In the genomic region with DNA sequence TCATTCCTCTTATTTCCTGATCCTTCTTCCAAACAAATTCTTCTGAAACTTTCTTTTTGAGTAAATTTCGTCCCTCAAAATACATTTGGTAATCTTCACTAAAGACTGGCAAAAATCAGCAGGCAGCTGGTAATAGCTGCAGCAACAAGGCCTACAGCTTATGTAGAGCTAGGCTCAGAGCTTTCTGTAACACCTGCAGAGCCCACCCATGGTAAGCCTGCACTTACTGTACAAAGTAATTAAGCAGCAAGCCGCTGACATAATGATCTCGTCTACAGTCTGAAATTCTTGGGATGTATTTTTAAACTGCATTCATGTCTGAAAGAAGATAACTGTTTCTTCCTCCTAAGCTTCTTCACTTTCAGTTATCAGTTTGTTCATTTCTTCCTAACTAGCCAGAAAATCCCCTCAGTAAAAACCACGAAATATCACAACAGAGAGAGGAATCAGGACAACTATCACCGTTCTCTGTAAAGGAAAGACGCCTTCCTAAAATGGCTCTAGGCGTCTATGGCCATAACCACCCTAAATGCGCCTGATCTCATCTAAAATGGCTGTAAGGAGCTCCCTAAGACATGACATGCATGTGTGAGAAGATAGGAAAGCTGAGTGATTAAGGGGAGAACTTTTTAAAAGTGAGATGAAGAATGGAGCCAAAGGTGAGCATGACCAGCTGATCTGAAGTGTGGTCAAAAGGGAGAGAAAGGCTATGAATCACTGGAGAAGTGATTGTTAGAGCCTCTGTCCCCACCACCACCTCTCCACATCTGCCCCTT, we compare ENCODE assay signal across 13 cellular contexts. TPM values are rescaled to one million over a fixed set of nuclear protein-coding genes. Genes with fewer than 3 reads are reported as not detected.
DNase-seq lines count a peak whose midpoint lies in the region; ATAC-seq and TF ChIP-seq lines count a peak whose summit lies in the region.
"Had no signal": no experiment of that assay in that cellular context is flagged by ENCODE, and none has a peak within 500 bp of the region (broad histone marks: within the 10 kb centered on the region; RNA-seq: fewer than 3 reads in every experiment).

No MANE protein-coding gene starts in this region.

- H3K4me2 ChIP-seq in GM23338, result no peak overlapping the region

- peaks cover 7% of the 10 kb centered on the region for H3K4me1 Mint-ChIP-seq in GM23338
- peaks cover 36% of the 10 kb centered on the region for H3K4me1 Mint-ChIP-seq in T-helper 17 cell
- peaks cover 24 to 41% (median 34%) of the 10 kb centered on the region in 3 donors for H3K4me1 Mint-ChIP-seq in naive B cell

- H3K36me3 Mint-ChIP-seq in GM23338 (ENCODE audit: low read depth) (peaks cover under 1% of the 10 kb centered on the region; the same call in 1 of the 3 replicates), T-helper 17 cell (ENCODE audit: low read depth) (peaks cover 8% of the 10 kb centered on the region), naive B cell (peaks cover 0 to 1% of the 10 kb centered on the region in 2 donors)

- no peak overlapping the region for H3K4me3 Mint-ChIP-seq in GM23338
- peak overlapping the region; percentile 34 for H3K4me3 Mint-ChIP-seq in T-helper 17 cell
- no peak overlapping the region for H3K4me3 Mint-ChIP-seq in naive B cell
- H3K4me3 Mint-ChIP-seq: activated naive CD4-positive, alpha-beta T cell treated with anti-CD3 and anti-CD28 coated beads, Interleukin-2, amount 10 ng/mL, durations not matched to agents 7 days and 5 days; H9 had no signal

- H3K9me3 Mint-ChIP-seq in GM23338 (no peaks in the 10 kb centered on the region), naive B cell (peaks cover 0 to 3% (median 0%) of the 10 kb centered on the region in 7 donors)
- H3K9me3 Mint-ChIP-seq: activated naive CD4-positive, alpha-beta T cell treated with anti-CD3 and anti-CD28 coated beads, Interleukin-2, amount 10 ng/mL, durations not matched to agents 7 days and 5 days; H9 had no signal

- H3K9me3 ChIP-seq in T-helper 17 cell (ENCODE audit: control insufficient read depth, low read length, poor library complexity, severe bottlenecking), result no peaks in the 10 kb centered on the region
- H3K9me3 ChIP-seq: MG63, SJSA1 had no signal

- peak overlapping the region; percentile 26; the same call in 1 of the 2 replicates for H3K27ac ChIP-seq in GM23338 (ENCODE audit: low read depth)
- H3K27ac ChIP-seq: SJSA1 had no signal

- peaks cover 16% of the 10 kb centered on the region for H4K20me1 ChIP-seq in GM23338 (replicated peaks; ENCODE audit: insufficient read depth)

- H3K27ac Mint-ChIP-seq in GM23338 (no peak overlapping the region; the same call in 1 of the 2 replicates), T-helper 17 cell (peak overlapping the region; percentile 83), naive B cell (peak overlapping the region in 4 of 6 donors; percentile 0 to 57 (median 24))
- H3K27ac Mint-ChIP-seq: activated naive CD4-positive, alpha-beta T cell treated with anti-CD3 and anti-CD28 coated beads, Interleukin-2, amount 10 ng/mL, durations not matched to agents 7 days and 5 days had no signal

- H3K27me3 Mint-ChIP-seq in GM23338 (ENCODE audit: insufficient read depth, low read depth, poor library complexity) (no peaks in the 10 kb centered on the region), T-helper 17 cell (no peaks in the 10 kb centered on the region), naive B cell (no peaks in the 10 kb centered on the region)
- H3K27me3 Mint-ChIP-seq: activated naive CD4-positive, alpha-beta T cell treated with anti-CD3 and anti-CD28 coated beads, Interleukin-2, amount 10 ng/mL, durations not matched to agents 7 days and 5 days had no signal

- H3K9me2 ChIP-seq in GM23338 (ENCODE audit: insufficient read depth), result no peaks in the 10 kb centered on the region

- no peak for TF ChIP-seq CTCF in GM23338 (conservative IDR thresholded peaks at IDR 0.05; ENCODE audit: low read depth in 2 of 2)

- no peak overlapping the region for H3K4me3 ChIP-seq in GM23338
- H3K4me3 ChIP-seq: MG63, SJSA1, skin epidermis had no signal

- H3K79me2 ChIP-seq in GM23338 (replicated peaks; ENCODE audit: insufficient read depth), result peaks cover 69% of the 10 kb centered on the region

- H2AFZ ChIP-seq in GM23338, result no peak overlapping the region

- no peaks in the 10 kb centered on the region for H3K27me3 ChIP-seq in GM23338 (ENCODE audit: insufficient read depth)
- H3K27me3 ChIP-seq: MG63, SJSA1 had no signal

- no peaks in the 10 kb centered on the region for H3F3A ChIP-seq in GM23338 (replicated peaks; ENCODE audit: low read depth)

- ATAC-seq in GM18502 (IDR thresholded peaks at IDR 0.05; ENCODE audit: poor library complexity, unreplicated experiment) (peak; percentile 54), GM23338 (no peak; the same call in 2 of the 3 replicates), T-helper 17 cell (no peak), naive B cell (ENCODE audit: low read depth in 2 of 2) (no peak), HG03439 (IDR thresholded peaks at IDR 0.05; ENCODE audit: unreplicated experiment) (no peak)

- H3K4me1 ChIP-seq in GM23338 (ENCODE audit: insufficient read depth), result no peaks in the 10 kb centered on the region

- DNase-seq in GM23338 (ENCODE audit: low spot score), result no peak
- DNase-seq in T-helper 17 cell, result no peak
- no peak for DNase-seq in naive B cell
- DNase-seq in mesenteric fat pad (ENCODE audit: low spot score), result no peak
- DNase-seq in HPDE6-E6E7 (ENCODE audit: extremely low spot score), result no peak
- DNase-seq: activated naive CD4-positive, alpha-beta T cell treated with anti-CD3 and anti-CD28 coated beads, Interleukin-2, amount 10 ng/mL, durations not matched to agents 7 days and 5 days; H9; left ventricle myocardium superior; MG63 had no signal

- H3K36me3 ChIP-seq in GM23338 (ENCODE audit: insufficient read depth), result no peaks in the 10 kb centered on the region
- H3K36me3 ChIP-seq: SJSA1 had no signal

TF ChIP-seq in GM23338, 12 proteins besides CTCF, POLR2A, EP300 and RAD21 (continues in another document):
- no peak for TF ChIP-seq JUNB (IDR thresholded peaks at IDR 0.05; ENCODE audit: unreplicated experiment)
- no peak for TF ChIP-seq EZH2 (IDR thresholded peaks at IDR 0.05; ENCODE audit: low read depth, unreplicated experiment)
- TF ChIP-seq EZH2phosphoT487 (IDR thresholded peaks at IDR 0.05; ENCODE audit: unreplicated experiment), result no peak
- TF ChIP-seq POLR2AphosphoS5 (IDR thresholded peaks at IDR 0.05; ENCODE audit: low read depth), result no peak
- TF ChIP-seq ZNF114 (CRISPR knock-in tag; IDR thresholded peaks at IDR 0.05), result no peak
- TF ChIP-seq NANOG (IDR thresholded peaks at IDR 0.05; ENCODE audit: borderline replicate concordance), result no peak

RNA-seq across cellular contexts. Expression of a gene that starts 56.2 kb away (rescaled TPM):
- total RNA-seq in GM23338 (2014; rRNA removed; shearing (Covaris generic)), result 49.1 and 56.3 TPM in 2 replicates
- polyA plus RNA-seq in GM23338 (2016; fragmentation: Nextera tagmentation; extraction: Ambion mirVana), result 25.6 and 28.1 TPM in 2 replicates
- total RNA-seq in T-helper 17 cell, result 10 to 100 TPM; 66.3 to 96.5 TPM
- 10 to 100 TPM; 12.1 to 22.9 (median 17.3) TPM for polyA plus RNA-seq in naive B cell (ENCODE audit: low read depth in 6 of 6)
- 123 TPM for total RNA-seq in mesenteric fat pad
